ENCODE assay signal across 19 cellular contexts in genomic region chr22:44383071-44383575, GRCh38.
DNase-seq lines count a peak whose midpoint lies in the region; ATAC-seq and TF ChIP-seq lines count a peak whose summit lies in the region.
"Had no signal": no experiment of that assay in that cellular context is flagged by ENCODE, and none has a peak within 500 bp of the region (broad histone marks: within the 10 kb centered on the region; RNA-seq: fewer than 3 reads in every experiment).

No MANE protein-coding gene starts in this region.

- peaks cover 0 to 9% (median under 1%) of the 10 kb centered on the region in 12 donors for H3K9me3 ChIP-seq in heart left ventricle
- no peaks in the 10 kb centered on the region for H3K9me3 ChIP-seq in right atrium auricular region
- H3K9me3 ChIP-seq in neuronal stem cell (replicated peaks in 1 of 2; ENCODE audit: control insufficient read depth in 2 of 2, insufficient read depth in 1 of 2, low read depth in 1 of 2, low read length in 2 of 2): peaks cover 3 to 5% of the 10 kb centered on the region in 2 donors
- peaks cover 4% of the 10 kb centered on the region for H3K9me3 ChIP-seq in mesenchymal stem cell (ENCODE audit: control insufficient read depth, low read length)
- H3K9me3 ChIP-seq: BE2C, Caco-2, HAP-1, SJCRH30 had no signal

- H2AFZ ChIP-seq in neuronal stem cell (ENCODE audit: low read length): no peak overlapping the region
- no peak overlapping the region for H2AFZ ChIP-seq in mesenchymal stem cell (ENCODE audit: low read depth, low read length)
- H2AFZ ChIP-seq: GM23248 had no signal

- H2BK15ac ChIP-seq in neuronal stem cell (ENCODE audit: low read length): peak overlapping the region; percentile 56
- no peak overlapping the region for H2BK15ac ChIP-seq in mesenchymal stem cell (ENCODE audit: low read depth, poor library complexity, severe bottlenecking)

- H2AK5ac ChIP-seq in neuronal stem cell (ENCODE audit: low read depth, low read length) (peak overlapping the region; percentile 41), mesenchymal stem cell (ENCODE audit: low read length, severe bottlenecking) (no peak overlapping the region)

- H3K27me3 ChIP-seq in heart left ventricle (peaks cover 0 to 3% (median 0%) of the 10 kb centered on the region in 9 donors), right atrium auricular region (no peaks in the 10 kb centered on the region), neuronal stem cell (ENCODE audit: control insufficient read depth in 3 of 3, insufficient read depth in 3 of 3, low read depth in 1 of 3, low read length in 3 of 3) (peaks cover 0 to 61% (median 0%) of the 10 kb centered on the region in 3 experiments), mesenchymal stem cell (ENCODE audit: control insufficient read depth in 1 of 2, insufficient read depth in 1 of 2, low read length in 2 of 2) (peaks cover 65 to 97% of the 10 kb centered on the region in 2 experiments)
- H3K27me3 ChIP-seq: BE2C had no signal

- H4K8ac ChIP-seq in neuronal stem cell (ENCODE audit: low read depth, low read length) (peak overlapping the region; percentile 25), mesenchymal stem cell (ENCODE audit: low read length) (no peak overlapping the region)

- H2BK120ac ChIP-seq in neuronal stem cell (ENCODE audit: low read depth, low read length) (peak overlapping the region; percentile 64), mesenchymal stem cell (ENCODE audit: low read depth, low read length) (no peak overlapping the region)

- H2BK12ac ChIP-seq in neuronal stem cell (ENCODE audit: low read length): no peak overlapping the region
- no peak overlapping the region for H2BK12ac ChIP-seq in mesenchymal stem cell (ENCODE audit: low read length in 2 of 2)

- H3K4ac ChIP-seq in neuronal stem cell (ENCODE audit: low read length) (no peak overlapping the region), mesenchymal stem cell (ENCODE audit: low read depth in 1 of 2, low read length in 2 of 2) (no peak overlapping the region)

- H3K4me1 ChIP-seq in heart left ventricle (no peaks in the 10 kb centered on the region), right atrium auricular region (no peaks in the 10 kb centered on the region), neuronal stem cell (ENCODE audit: control insufficient read depth in 2 of 2, insufficient read depth in 1 of 2, low read depth in 1 of 2, low read length in 2 of 2) (peaks cover 10 to 19% of the 10 kb centered on the region in 2 donors), mesenchymal stem cell (ENCODE audit: control insufficient read depth, insufficient read depth, low read depth, low read length) (no peaks in the 10 kb centered on the region)
- H3K4me1 ChIP-seq: BE2C, Caco-2, HAP-1, SJCRH30 had no signal

- ATAC-seq in heart left ventricle (no peak), left lobe of liver (peak; percentile 72), HG03025 (IDR thresholded peaks at IDR 0.05; ENCODE audit: low FRiP score, unreplicated experiment) (no peak), HG03520 (IDR thresholded peaks at IDR 0.05; ENCODE audit: unreplicated experiment) (no peak)

- no peak overlapping the region for H4K91ac ChIP-seq in neuronal stem cell (ENCODE audit: low read depth, low read length, poor library complexity)
- no peak overlapping the region for H4K91ac ChIP-seq in mesenchymal stem cell (ENCODE audit: low read length)

- DNase-seq in heart left ventricle (peak in 3 of 5 donors; percentile 7 to 18 (median 8)), right atrium auricular region (ENCODE audit: low spot score) (no peak), left lobe of liver (ENCODE audit: low spot score) (peak; percentile 72), neuronal stem cell (ENCODE audit: low spot score) (no peak), NCI-H2171 (lab: John Stamatoyannopoulos, UW) (no peak), mesenchymal stem cell (no peak)
- DNase-seq: BE2C; Caco-2; CD4-positive, CD25-positive, alpha-beta regulatory T cell; DMS153; GDM1; GM23248; NCI-H2227 treated with DMSO at 0.1 percent for 48 hours; NCI-H524; OCI-M1; SJCRH30 had no signal

- no peak for TF ChIP-seq POLR2A in heart left ventricle (IDR thresholded peaks at IDR 0.05)

- no peak overlapping the region for H3K4me3 ChIP-seq in heart left ventricle
- H3K4me3 ChIP-seq in right atrium auricular region: no peak overlapping the region
- no peak overlapping the region for H3K4me3 ChIP-seq in neuronal stem cell (ENCODE audit: low read length in 2 of 2)
- peak overlapping the region in 1 of 2 experiments; percentile 15 for H3K4me3 ChIP-seq in mesenchymal stem cell (ENCODE audit: insufficient read depth in 1 of 2, low read depth in 1 of 2, low read length in 2 of 2)
- H3K4me3 ChIP-seq: GM23248, HAP-1, SJCRH30 had no signal

- no peak overlapping the region for H3K4me2 ChIP-seq in neuronal stem cell (ENCODE audit: insufficient read depth, low read length, poor library complexity, severe bottlenecking)
- no peak overlapping the region for H3K4me2 ChIP-seq in mesenchymal stem cell (ENCODE audit: low read length, poor library complexity, severe bottlenecking)

- no peak for TF ChIP-seq CTCF in heart left ventricle (IDR thresholded peaks at IDR 0.05)
- no peak for TF ChIP-seq CTCF in right atrium auricular region (IDR thresholded peaks at IDR 0.05)

- H3K9ac ChIP-seq in neuronal stem cell (ENCODE audit: low read depth, low read length, poor library complexity): no peak overlapping the region
- H3K9ac ChIP-seq in mesenchymal stem cell (ENCODE audit: low read length): no peak overlapping the region
- H3K9ac ChIP-seq: GM23248 had no signal

- H3K18ac ChIP-seq in neuronal stem cell (ENCODE audit: low read length) (peak overlapping the region; percentile 34), mesenchymal stem cell (ENCODE audit: low read depth in 1 of 2, low read length in 2 of 2) (no peak overlapping the region)

- H2BK5ac ChIP-seq in neuronal stem cell (ENCODE audit: low read length) (no peak overlapping the region), mesenchymal stem cell (ENCODE audit: low read depth, low read length, poor library complexity, severe bottlenecking) (no peak overlapping the region)

- whole genome bisulfite sequencing in heart left ventricle, 4 donors: 73 to 85% (median 77%) methylated on average over 6 of the region's 6 CpGs
- WGBS in neuronal stem cell (ENCODE audit: extremely low coverage in 2 of 2, insufficient read length in 2 of 2, insufficient replicate concordance in 1 of 2), 2 donors: no CpG with 5 or more reads among the region's 6 CpGs
- 75% methylated on average over 6 of the region's 6 CpGs for WGBS in mesenchymal stem cell

- intact Hi-C loops in heart left ventricle (cut with DNase I): no loop called here

- H3K14ac ChIP-seq in neuronal stem cell (ENCODE audit: low read length) (no peak overlapping the region), mesenchymal stem cell (ENCODE audit: low read length in 2 of 2) (no peak overlapping the region)

- H3K36me3 ChIP-seq in heart left ventricle: no peaks in the 10 kb centered on the region
- no peaks in the 10 kb centered on the region for H3K36me3 ChIP-seq in right atrium auricular region
- H3K36me3 ChIP-seq in neuronal stem cell (replicated peaks in 1 of 2; ENCODE audit: control insufficient read depth in 2 of 2, insufficient read depth in 2 of 2, low read length in 2 of 2): no peaks in the 10 kb centered on the region
- H3K36me3 ChIP-seq in mesenchymal stem cell (ENCODE audit: control insufficient read depth in 1 of 2, insufficient read depth in 2 of 2, low read depth in 1 of 2, low read length in 2 of 2): no peaks in the 10 kb centered on the region
- H3K36me3 ChIP-seq: BE2C, HAP-1, SJCRH30 had no signal

- H3K23ac ChIP-seq in neuronal stem cell (ENCODE audit: low read depth, low read length, poor library complexity): no peak overlapping the region
- no peak overlapping the region for H3K23ac ChIP-seq in mesenchymal stem cell (ENCODE audit: low read length in 2 of 2)

- no peak overlapping the region for H3K27ac ChIP-seq in heart left ventricle
- H3K27ac ChIP-seq in right atrium auricular region: no peak overlapping the region
- H3K27ac ChIP-seq in neuronal stem cell (replicated peaks; ENCODE audit: low read length): no peak overlapping the region
- H3K27ac ChIP-seq in mesenchymal stem cell (ENCODE audit: low read length, poor library complexity, severe bottlenecking): no peak overlapping the region
- H3K27ac ChIP-seq: GM23248, SJCRH30 had no signal

- H3K79me1 ChIP-seq in neuronal stem cell (ENCODE audit: low read depth, low read length) (no peaks in the 10 kb centered on the region), mesenchymal stem cell (replicated peaks; ENCODE audit: low read length, poor library complexity, severe bottlenecking) (no peaks in the 10 kb centered on the region)

Comparison
In these comparisons a context has a peak if more than half of its experiments do, and no peak if none do; other contexts are left out.
1. DNase-seq: peak in heart left ventricle (3 of 5) and left lobe of liver (single experiment); none in right atrium auricular region (single experiment), neuronal stem cell (single experiment), NCI-H2171 (single experiment) and mesenchymal stem cell (single experiment).